In the genomic region with DNA sequence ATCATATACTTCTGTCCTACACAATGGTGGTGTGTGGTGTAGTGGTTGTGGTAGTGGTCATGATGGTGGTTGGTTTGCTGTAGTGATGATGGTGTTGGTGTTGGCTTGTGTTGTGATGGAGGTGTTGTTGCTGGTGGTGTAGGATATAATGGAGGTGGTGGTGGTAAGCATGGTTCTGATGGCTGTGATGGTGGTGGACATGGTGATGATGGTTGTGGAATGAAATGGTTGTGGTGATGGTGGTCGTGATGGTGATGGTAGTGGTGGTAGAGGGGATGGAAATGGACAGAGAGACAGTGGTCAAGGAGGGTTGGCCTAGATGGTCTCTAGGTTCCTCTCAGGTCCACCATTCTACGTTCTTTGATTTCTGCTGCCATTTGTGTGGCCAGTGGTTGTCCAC, we compare ENCODE assay signal across 29 cellular contexts. TPM values are rescaled to one million over a fixed set of nuclear protein-coding genes. Genes with fewer than 3 reads are reported as not detected.
"Had no signal": no experiment of that assay in that cellular context is flagged by ENCODE, and none has a peak within 500 bp of the region (broad histone marks: within the 10 kb centered on the region; RNA-seq: fewer than 3 reads in every experiment).

No MANE protein-coding gene starts in this region.

- FAIRE-seq: astrocyte, bronchial epithelial cell had no signal

- H3K4me3 ChIP-seq: coronary artery, esophagus squamous epithelium, gastroesophageal sphincter had no signal

- ATAC-seq: activated CD4-positive, CD25-positive, alpha-beta regulatory T cell treated with anti-CD3 and anti-CD28 coated beads, Interleukin-2, amount 50 U/mL, for 24 hours; activated CD8-positive, alpha-beta T cell treated with anti-CD3 and anti-CD28 coated beads for 36 hours; activated T-cell treated with anti-CD3 and anti-CD28 coated beads, Interleukin-2, amount 50 U/mL, for 4 hours; activated T-helper 17 cell treated with anti-CD3 and anti-CD28 coated beads, Interleukin-2, amount 50 U/mL, for 72 hours; effector memory CD8-positive, alpha-beta T cell; gastroesophageal sphincter; T-helper 17 cell had no signal

- H3K4me1 ChIP-seq: esophagus squamous epithelium, gastroesophageal sphincter had no signal

- H3K9me3 ChIP-seq: esophagus squamous epithelium, gastroesophageal sphincter had no signal

- DNase-seq: activated B cell treated with CpG ODN at 0.5 μM for 24 hours; activated CD4-positive, alpha-beta T cell treated with anti-CD3 and anti-CD28 coated beads for 48 hours; activated CD4-positive, alpha-beta T cell treated with anti-CD3 and anti-CD28 coated beads, Interleukin-2, amount 50 U/mL, for 1 hour; activated CD4-positive, alpha-beta T cell treated with anti-CD3 and anti-CD28 coated beads, Interleukin-2, amount 50 U/mL, for 48 hours; activated CD8-positive, alpha-beta memory T cell treated with anti-CD3 and anti-CD28 coated beads for 24 hours; activated CD8-positive, alpha-beta T cell treated with anti-CD3 and anti-CD28 coated beads for 36 hours; activated effector memory CD4-positive, alpha-beta T cell treated with Interleukin-2 at 50 U/mL for 16 hours; activated gamma-delta T cell treated with Interleukin-2 at 50 U/mL for 16 hours; activated naive CD4-positive, alpha-beta T cell treated with anti-CD3 and anti-CD28 coated beads, Interleukin-2, amount 50 U/mL, for 16 hours; activated naive CD4-positive, alpha-beta T cell treated with Interleukin-2 at 50 U/mL for 16 hours; activated T-cell treated with anti-CD3 and anti-CD28 coated beads, Interleukin-2, amount 50 U/mL, for 4 hours; amniotic stem cell; anterior cingulate cortex; brain microvascular endothelial cell; effector CD4-positive, alpha-beta T cell; effector memory CD8-positive, alpha-beta T cell; esophagus squamous epithelium; foreskin melanocyte; T-helper 1 cell; T-helper 17 cell; T1000; WERI-Rb-1 had no signal

- H3K27ac ChIP-seq: brain microvascular endothelial cell, coronary artery, esophagus squamous epithelium, gastroesophageal sphincter, WERI-Rb-1 had no signal

- H3K36me3 ChIP-seq: brain microvascular endothelial cell, esophagus squamous epithelium, gastroesophageal sphincter, WERI-Rb-1 had no signal

RNA-seq across cellular contexts. Expression of a gene that starts 44.7 kb away (rescaled TPM):
- total RNA-seq: fibroblast of villous mesenchyme had no signal
